37 cellular contexts compared by ENCODE assay signal in the genomic region with DNA sequence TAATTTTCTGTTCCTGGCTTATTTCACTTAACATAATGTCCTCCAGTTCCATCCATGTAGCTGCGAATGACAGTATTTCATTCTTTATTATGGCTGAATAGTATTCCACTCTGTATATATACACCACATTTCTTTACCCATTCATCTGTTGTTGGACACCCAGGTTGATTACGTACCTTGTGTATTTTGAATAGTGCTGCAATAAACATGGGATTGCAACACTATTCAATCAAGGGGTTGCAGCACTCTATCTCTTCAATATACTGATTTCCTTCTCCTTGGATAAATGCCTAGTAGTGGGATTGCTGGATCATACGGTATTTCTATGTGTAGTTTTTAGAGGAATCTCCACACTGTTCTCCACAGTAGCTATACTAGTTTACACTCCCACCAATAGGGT.
"Had no signal": no experiment of that assay in that cellular context is flagged by ENCODE, and none has a peak within 500 bp of the region (broad histone marks: within the 10 kb centered on the region; RNA-seq: fewer than 3 reads in every experiment).

No MANE protein-coding gene starts in this region.

- H3K27ac Mint-ChIP-seq: activated B cell treated with CpG ODN at 0.5 μM for 24 hours; activated CD8-positive, alpha-beta T cell treated with anti-CD3 and anti-CD28 coated beads for 36 hours; activated naive CD4-positive, alpha-beta T cell treated with anti-CD3 and anti-CD28 coated beads for 36 hours; activated naive CD4-positive, alpha-beta T cell treated with anti-CD3 and anti-CD28 coated beads, Interleukin-2, amount 50 U/mL, for 24 hours; activated naive CD8-positive, alpha-beta T cell treated with anti-CD3 and anti-CD28 coated beads for 36 hours; activated naive CD8-positive, alpha-beta T cell treated with anti-CD3 and anti-CD28 coated beads, Interleukin-2, amount 50 U/mL, for 24 hours; activated T-helper 1 cell treated with anti-CD3 and anti-CD28 coated beads, Interleukin-12 subunit alpha, Interleukin-12 subunit beta, Interleukin-2, Interleukin-4 antibody, amounts not matched to agents 30 ng/mL and 10 ng/mL and 1 ng/mL, durations not matched to agents 14 hours and 24 hours and 36 hours; activated T-helper 2 cell treated with anti-CD3 and anti-CD28 coated beads, Interferon-gamma antibody, Interleukin-2, Interleukin-4, amounts not matched to agents 10 μg/mL and 5 μg/mL and 100 μg/mL, durations not matched to agents 14 hours and 24 hours and 36 hours; brain; dendritic cell treated with granulocyte-macrophage colony-stimulating factor and Interleukin-4, amounts not matched to agents 40 ng/mL and 50 ng/mL, for 4 days; endodermal cell; T-helper 17 cell; T-helper 2 cell treated with Interferon-gamma antibody and Interleukin-4, amounts not matched to agents 5 μg/mL and 100 μg/mL, for 36 hours had no signal

- H3K27me3 Mint-ChIP-seq: activated B cell treated with CpG ODN at 0.5 μM for 24 hours; activated CD8-positive, alpha-beta T cell treated with anti-CD3 and anti-CD28 coated beads for 36 hours; activated naive CD4-positive, alpha-beta T cell treated with anti-CD3 and anti-CD28 coated beads, Interleukin-2, amount 50 U/mL, for 24 hours; activated naive CD8-positive, alpha-beta T cell treated with anti-CD3 and anti-CD28 coated beads for 36 hours; activated naive CD8-positive, alpha-beta T cell treated with anti-CD3 and anti-CD28 coated beads, Interleukin-2, amount 50 U/mL, for 24 hours; brain; dendritic cell treated with granulocyte-macrophage colony-stimulating factor and Interleukin-4, amounts not matched to agents 40 ng/mL and 50 ng/mL, for 4 days; T-helper 17 cell had no signal

- H3K4me1 ChIP-seq: breast epithelium had no signal

- H3K9me3 ChIP-seq: adrenal gland, ascending aorta, breast epithelium, gastrocnemius medialis, heart left ventricle had no signal

- H3K27ac ChIP-seq: adrenal gland, ascending aorta, breast epithelium, cardiac muscle cell, coronary artery, dorsolateral prefrontal cortex, foreskin keratinocyte, gastrocnemius medialis, heart left ventricle, WERI-Rb-1 had no signal

- H3K4me3 Mint-ChIP-seq: activated B cell treated with CpG ODN at 0.5 μM for 24 hours; activated CD8-positive, alpha-beta T cell treated with anti-CD3 and anti-CD28 coated beads for 36 hours; activated naive CD4-positive, alpha-beta T cell treated with anti-CD3 and anti-CD28 coated beads for 36 hours; activated naive CD4-positive, alpha-beta T cell treated with anti-CD3 and anti-CD28 coated beads, Interleukin-2, amount 50 U/mL, for 24 hours; activated naive CD8-positive, alpha-beta T cell treated with anti-CD3 and anti-CD28 coated beads for 36 hours; activated naive CD8-positive, alpha-beta T cell treated with anti-CD3 and anti-CD28 coated beads, Interleukin-2, amount 50 U/mL, for 24 hours; activated T-helper 1 cell treated with anti-CD3 and anti-CD28 coated beads, Interleukin-12 subunit alpha, Interleukin-12 subunit beta, Interleukin-2, Interleukin-4 antibody, amounts not matched to agents 30 ng/mL and 10 ng/mL and 1 ng/mL, durations not matched to agents 14 hours and 24 hours and 36 hours; brain; dendritic cell treated with granulocyte-macrophage colony-stimulating factor and Interleukin-4, amounts not matched to agents 40 ng/mL and 50 ng/mL, for 4 days; endodermal cell; T-helper 17 cell; T-helper 2 cell treated with Interferon-gamma antibody and Interleukin-4, amounts not matched to agents 5 μg/mL and 100 μg/mL, for 36 hours had no signal

- H3K27me3 ChIP-seq: adrenal gland, ascending aorta, breast epithelium, cardiac muscle cell, dorsolateral prefrontal cortex, foreskin keratinocyte, gastrocnemius medialis, heart left ventricle had no signal

- H3K9me3 Mint-ChIP-seq: activated B cell treated with CpG ODN at 0.5 μM for 24 hours; activated CD8-positive, alpha-beta T cell treated with anti-CD3 and anti-CD28 coated beads for 36 hours; activated naive CD4-positive, alpha-beta T cell treated with anti-CD3 and anti-CD28 coated beads for 36 hours; activated naive CD4-positive, alpha-beta T cell treated with anti-CD3 and anti-CD28 coated beads, Interleukin-2, amount 50 U/mL, for 24 hours; activated naive CD8-positive, alpha-beta T cell treated with anti-CD3 and anti-CD28 coated beads for 36 hours; activated naive CD8-positive, alpha-beta T cell treated with anti-CD3 and anti-CD28 coated beads, Interleukin-2, amount 50 U/mL, for 24 hours; activated T-helper 1 cell treated with anti-CD3 and anti-CD28 coated beads, Interleukin-12 subunit alpha, Interleukin-12 subunit beta, Interleukin-2, Interleukin-4 antibody, amounts not matched to agents 30 ng/mL and 10 ng/mL and 1 ng/mL, durations not matched to agents 14 hours and 24 hours and 36 hours; activated T-helper 2 cell treated with anti-CD3 and anti-CD28 coated beads, Interferon-gamma antibody, Interleukin-2, Interleukin-4, amounts not matched to agents 10 μg/mL and 5 μg/mL and 100 μg/mL, durations not matched to agents 14 hours and 24 hours and 36 hours; dendritic cell treated with granulocyte-macrophage colony-stimulating factor and Interleukin-4, amounts not matched to agents 40 ng/mL and 50 ng/mL, for 4 days; T-helper 2 cell treated with Interferon-gamma antibody and Interleukin-4, amounts not matched to agents 5 μg/mL and 100 μg/mL, for 36 hours had no signal

- H3K4me3 ChIP-seq: adrenal gland, ascending aorta, breast epithelium, cardiac muscle cell, coronary artery, dorsolateral prefrontal cortex, gastrocnemius medialis, heart left ventricle had no signal

- ATAC-seq: activated CD4-positive, CD25-positive, alpha-beta regulatory T cell treated with anti-CD3 and anti-CD28 coated beads, Interleukin-2, amount 50 U/mL, for 24 hours; activated CD8-positive, alpha-beta T cell treated with anti-CD3 and anti-CD28 coated beads for 36 hours; activated naive CD8-positive, alpha-beta T cell treated with anti-CD3 and anti-CD28 coated beads, Interleukin-2, amount 50 U/mL, for 24 hours; esophagus mucosa; foreskin keratinocyte; gastrocnemius medialis; heart left ventricle; T-helper 17 cell had no signal

- DNase-seq: activated B cell treated with CpG ODN at 0.5 μM for 24 hours; activated CD4-positive, alpha-beta T cell treated with anti-CD3 and anti-CD28 coated beads for 48 hours; activated CD4-positive, alpha-beta T cell treated with anti-CD3 and anti-CD28 coated beads, Interleukin-2, amount 50 U/mL, for 1 hour; activated CD4-positive, alpha-beta T cell treated with anti-CD3 and anti-CD28 coated beads, Interleukin-2, amount 50 U/mL, for 48 hours; activated CD8-positive, alpha-beta memory T cell treated with anti-CD3 and anti-CD28 coated beads for 24 hours; activated CD8-positive, alpha-beta T cell treated with anti-CD3 and anti-CD28 coated beads for 36 hours; activated effector memory CD4-positive, alpha-beta T cell treated with anti-CD3 and anti-CD28 coated beads, Interleukin-2, amount 50 U/mL, for 16 hours; activated naive CD4-positive, alpha-beta T cell treated with anti-CD3 and anti-CD28 coated beads for 36 hours; activated naive CD8-positive, alpha-beta T cell treated with anti-CD3 and anti-CD28 coated beads for 36 hours; activated naive CD8-positive, alpha-beta T cell treated with anti-CD3 and anti-CD28 coated beads, Interleukin-2, amount 50 U/mL, for 24 hours; activated T-cell treated with anti-CD3 and anti-CD28 coated beads, Interleukin-2, amount 50 U/mL, for 48 hours; adrenal gland; central memory CD4-positive, alpha-beta T cell; cerebellar nuclear complex; dorsolateral prefrontal cortex; effector memory CD4-positive, alpha-beta T cell; endodermal cell; foreskin keratinocyte; gastrocnemius medialis; glutamatergic neuron; heart left ventricle; T-helper 1 cell; T-helper 17 cell; T1000; WERI-Rb-1 had no signal

- H3K36me3 ChIP-seq: adrenal gland, ascending aorta, breast epithelium, cardiac muscle cell, gastrocnemius medialis had no signal
